20 cellular contexts compared by ENCODE assay signal in the genomic region with DNA sequence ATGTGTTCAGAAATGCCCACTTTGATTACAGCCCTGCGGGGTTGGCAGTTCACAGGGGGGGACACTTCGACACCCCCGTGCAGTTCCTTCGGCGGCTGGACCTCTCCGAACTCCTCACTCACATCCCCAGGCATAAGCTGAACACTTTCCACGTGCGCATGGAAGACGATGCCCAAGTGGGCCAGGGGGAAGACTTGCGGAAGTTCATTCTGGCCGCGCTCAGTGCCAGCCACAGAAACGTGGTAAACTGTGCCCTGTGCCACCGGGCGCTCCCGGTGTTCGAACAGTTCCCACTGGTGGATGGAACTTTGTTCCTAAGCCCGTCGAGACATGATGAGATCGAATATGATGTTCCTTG.
"Had no signal": no experiment of that assay in that cellular context is flagged by ENCODE, and none has a peak within 500 bp of the region (broad histone marks: within the 10 kb centered on the region; RNA-seq: fewer than 3 reads in every experiment).

No MANE protein-coding gene starts in this region.

- H3K27me3 ChIP-seq: cardiac muscle cell, gastroesophageal sphincter, heart left ventricle, stomach, suprapubic skin, transverse colon had no signal

- H3K9me3 ChIP-seq: gastroesophageal sphincter, heart left ventricle, stomach, suprapubic skin, transverse colon had no signal

- H3K9me3 Mint-ChIP-seq: endodermal cell, nephron progenitor cell had no signal

- H3K4me3 Mint-ChIP-seq: endodermal cell, nephron progenitor cell had no signal

- DNase-seq: activated CD4-positive, alpha-beta T cell treated with anti-CD3 and anti-CD28 coated beads for 1 hour; activated CD8-positive, alpha-beta memory T cell treated with anti-CD3 and anti-CD28 coated beads, Interleukin-2, amount 50 U/mL, for 4 hours; activated gamma-delta T cell; cortex of kidney; endodermal cell; heart left ventricle; left cardiac atrium; nephron progenitor cell; nucleus accumbens; stimulated activated CD4-positive, alpha-beta T cell treated with anti-CD3 and anti-CD28 coated beads, Interleukin-4, amount 100 ng/mL, for 24 hours; stomach; T-helper 1 cell; T-helper 9 cell; transverse colon had no signal

- H3K27ac Mint-ChIP-seq: endodermal cell, nephron progenitor cell had no signal

- H3K27ac ChIP-seq: cardiac muscle cell, gastroesophageal sphincter, heart left ventricle, parathyroid adenoma, stomach, suprapubic skin, transverse colon had no signal

- ATAC-seq: gastroesophageal sphincter, heart left ventricle, left cardiac atrium, right cardiac atrium, SK-N-SH treated with all-trans-retinoic acid at 6 μM for 48 hours had no signal

- H3K4me3 ChIP-seq: cardiac muscle cell, gastroesophageal sphincter, heart left ventricle, stomach, suprapubic skin, transverse colon had no signal
